8 cellular contexts compared by ENCODE assay signal in genomic region chr3:66253790-66254620, GRCh38. TPM values are rescaled to one million over a fixed set of nuclear protein-coding genes. Genes with fewer than 3 reads are reported as not detected.
DNase-seq lines count a peak whose midpoint lies in the region; ATAC-seq, FAIRE-seq and TF ChIP-seq lines count a peak whose summit lies in the region.

No MANE protein-coding gene starts in this region.

- no peak overlapping the region for H3K27ac Mint-ChIP-seq in HFFc6
- no peak overlapping the region for H3K27ac Mint-ChIP-seq in stimulated activated memory B cell treated with anti-CD40 and anti-IgM and Interleukin-4, amounts not matched to agents 10 μg/mL and 1 μg/mL and 100 μg/mL, for 72 hours

- TF ChIP-seq CTCF in HFFc6 (IDR thresholded peaks at IDR 0.05), result peak; percentile 93

- peaks cover 7% of the 10 kb centered on the region for H3K36me3 ChIP-seq in adipocyte (ENCODE audit: control insufficient read depth, insufficient read depth, low read length, severe bottlenecking)

- no peaks in the 10 kb centered on the region for H3K36me3 Mint-ChIP-seq in HFFc6 (ENCODE audit: low read depth)
- peaks cover 41% of the 10 kb centered on the region for H3K36me3 Mint-ChIP-seq in stimulated activated memory B cell treated with anti-CD40 and anti-IgM and Interleukin-4, amounts not matched to agents 10 μg/mL and 1 μg/mL and 100 μg/mL, for 72 hours

- no peak overlapping the region for H3K4me3 ChIP-seq in adipocyte (ENCODE audit: low read length)

- H3K4me1 ChIP-seq in adipocyte (ENCODE audit: control insufficient read depth, insufficient read depth, low read length), result no peaks in the 10 kb centered on the region

- FAIRE-seq in islet of Langerhans (lab: Jason Lieb, UNC) (peak; percentile 100), urothelium cell line (lab: Jason Lieb, UNC) (no peak)

- H3K4me1 Mint-ChIP-seq in HFFc6 (ENCODE audit: low read depth), result peaks cover 6% of the 10 kb centered on the region
- H3K4me1 Mint-ChIP-seq in stimulated activated memory B cell treated with anti-CD40 and anti-IgM and Interleukin-4, amounts not matched to agents 10 μg/mL and 1 μg/mL and 100 μg/mL, for 72 hours, result peaks cover 15% of the 10 kb centered on the region

- H3K4me3 Mint-ChIP-seq in HFFc6, result no peak overlapping the region
- no peak overlapping the region for H3K4me3 Mint-ChIP-seq in stimulated activated memory B cell treated with anti-CD40 and anti-IgM and Interleukin-4, amounts not matched to agents 10 μg/mL and 1 μg/mL and 100 μg/mL, for 72 hours

- no peak overlapping the region for H3K9ac ChIP-seq in adipocyte (ENCODE audit: low read length)

- peak; percentile 50 for DNase-seq in COLO829 (ENCODE audit: low spot score)
- DNase-seq in HFFc6, result peak; percentile 46
- DNase-seq in adipocyte (ENCODE audit: low read depth), result peak; percentile 63
- DNase-seq in urothelium cell line (ENCODE audit: low spot score), result peak; percentile 14

- no peaks in the 10 kb centered on the region for H3K9me3 Mint-ChIP-seq in HFFc6
- H3K9me3 Mint-ChIP-seq in stimulated activated memory B cell treated with anti-CD40 and anti-IgM and Interleukin-4, amounts not matched to agents 10 μg/mL and 1 μg/mL and 100 μg/mL, for 72 hours, result no peaks in the 10 kb centered on the region

- no peaks in the 10 kb centered on the region for H3K9me3 ChIP-seq in adipocyte (ENCODE audit: control insufficient read depth, low read length)

- no peak for ATAC-seq in HG02623 (IDR thresholded peaks at IDR 0.05; ENCODE audit: unreplicated experiment)
- ATAC-seq in stimulated activated memory B cell treated with anti-CD40 and anti-IgM and Interleukin-4, amounts not matched to agents 10 μg/mL and 1 μg/mL and 100 μg/mL, for 72 hours, result no peak
- no peak for ATAC-seq in HG02870 (IDR thresholded peaks at IDR 0.05; ENCODE audit: unreplicated experiment)

- no peaks in the 10 kb centered on the region for H3K27me3 ChIP-seq in adipocyte (replicated peaks; ENCODE audit: control insufficient read depth, insufficient read depth, low read length)

- no peaks in the 10 kb centered on the region for H3K27me3 Mint-ChIP-seq in HFFc6 (ENCODE audit: insufficient read depth)
- no peaks in the 10 kb centered on the region for H3K27me3 Mint-ChIP-seq in stimulated activated memory B cell treated with anti-CD40 and anti-IgM and Interleukin-4, amounts not matched to agents 10 μg/mL and 1 μg/mL and 100 μg/mL, for 72 hours

RNA-seq across cellular contexts. Expression of gene SLC25A26, which starts 33.2 kb away (rescaled TPM):
- total RNA-seq in HFFc6 (2021; fragmentation: NEBNext Ultra II Directional; extraction: Animal tissue kit (Norgen Biotek cat#: 25700)), result 10 to 100 TPM; 12.8 to 16.3 (median 13.6) TPM
